ENCODE assay signal across 13 cellular contexts in the genomic region with DNA sequence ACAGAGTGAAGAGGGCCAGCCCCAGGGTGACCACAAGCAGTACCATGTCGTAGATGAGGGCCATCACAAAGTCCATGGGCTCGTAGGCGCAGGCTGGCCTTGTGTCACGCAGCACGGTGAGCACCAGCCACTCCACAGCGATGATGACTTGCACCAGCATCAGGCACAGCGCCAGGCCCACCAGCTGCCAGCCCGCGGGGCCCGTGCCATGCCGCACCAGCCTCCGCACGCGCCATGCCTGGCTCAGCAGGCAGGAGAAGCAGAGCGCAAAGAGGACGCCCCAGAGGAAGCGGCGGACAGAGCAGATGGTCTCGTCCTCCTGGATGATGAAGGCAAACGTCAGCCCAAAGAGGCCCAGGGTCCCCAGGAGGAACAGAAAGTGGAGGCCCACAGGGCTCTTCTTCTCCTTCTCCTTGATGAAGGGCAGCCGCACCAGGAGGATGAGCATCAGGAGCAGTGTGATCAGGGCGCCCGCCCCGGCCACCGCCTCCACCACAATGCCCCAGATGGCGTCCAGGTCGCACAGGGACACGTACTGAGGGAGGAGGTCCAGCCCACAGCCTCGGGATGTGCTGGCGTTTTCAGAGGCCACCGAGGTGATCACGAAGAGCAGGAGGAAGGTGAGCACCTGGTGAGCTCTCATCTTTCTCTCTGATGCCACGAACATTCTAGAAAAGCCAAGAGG. TPM values are rescaled to one million over a fixed set of nuclear protein-coding genes. Genes with fewer than 3 reads are reported as not detected.
"Had no signal": no experiment of that assay in that cellular context is flagged by ENCODE, and none has a peak within 500 bp of the region (broad histone marks: within the 10 kb centered on the region; RNA-seq: fewer than 3 reads in every experiment).

No MANE protein-coding gene starts in this region.

- H3K4me1 ChIP-seq: SJSA1 had no signal

- H3K4me3 ChIP-seq: ovary, SJSA1 had no signal

- H3K36me3 ChIP-seq: ovary had no signal

- ATAC-seq: activated CD8-positive, alpha-beta T cell treated with anti-CD3 and anti-CD28 coated beads, Interleukin-2, amount 10 ng/mL, durations not matched to agents 7 days and 5 days; effector memory CD8-positive, alpha-beta T cell; right cardiac atrium; stimulated activated naive B cell treated with anti-CD40 and anti-IgM and Interleukin-4, amounts not matched to agents 10 μg/mL and 1 μg/mL and 100 μg/mL, for 72 hours had no signal

- DNase-seq: activated CD4-positive, alpha-beta T cell treated with anti-CD3 and anti-CD28 coated beads for 4 hours; activated CD8-positive, alpha-beta T cell treated with anti-CD3 and anti-CD28 coated beads, Interleukin-2, amount 10 ng/mL, durations not matched to agents 7 days and 5 days; activated naive CD4-positive, alpha-beta T cell; cortex of kidney; effector memory CD8-positive, alpha-beta T cell; mammary epithelial cell; nephron progenitor cell; ovary; stimulated activated naive B cell treated with anti-CD40 and anti-IgM and Interleukin-4, amounts not matched to agents 10 μg/mL and 1 μg/mL and 100 μg/mL, for 72 hours; T-helper 1 cell had no signal

- H3K27me3 ChIP-seq: ovary, SJSA1 had no signal

- H3K9me3 ChIP-seq: ovary, SJSA1 had no signal

- H3K27ac ChIP-seq: ovary, SJSA1 had no signal

RNA-seq across cellular contexts. Expression of gene GPRC5B, which starts 12.3 kb away (rescaled TPM):
- total RNA-seq: activated CD8-positive, alpha-beta T cell treated with anti-CD3 and anti-CD28 coated beads, Interleukin-2, amount 10 ng/mL, durations not matched to agents 7 days and 5 days; activated T-helper 1 cell treated with anti-CD3 and anti-CD28 coated beads, Interleukin-12 subunit alpha, Interleukin-12 subunit beta, Interleukin-2, Interleukin-4 antibody, amounts not matched to agents 30 ng/mL and 10 ng/mL and 1 ng/mL, durations not matched to agents 14 hours and 24 hours and 36 hours had no signal
